In genomic region chr3:188801393-188801792, GRCh38 we compare ENCODE assay signal across 26 cellular contexts.
"Had no signal": no experiment of that assay in that cellular context is flagged by ENCODE, and none has a peak within 500 bp of the region (broad histone marks: within the 10 kb centered on the region; RNA-seq: fewer than 3 reads in every experiment).

No MANE protein-coding gene starts in this region.

- H3K9me3 ChIP-seq: neutrophil, ovary, thoracic aorta, uterus had no signal

- H3K4me1 Mint-ChIP-seq: stimulated activated effector memory CD8-positive, alpha-beta T cell treated with anti-CD3 and anti-CD28 coated beads, Interleukin-12 subunit alpha, Interleukin-12 subunit beta, amount 100 ng/mL, for 72 hours had no signal

- H3K36me3 ChIP-seq: lower lobe of right lung, neural progenitor cell, neutrophil, ovary, spleen, suprapubic skin, thoracic aorta, tibial nerve, uterus had no signal

- H3K27me3 Mint-ChIP-seq: naive B cell; progenitor cell of endocrine pancreas; stimulated activated naive CD8-positive, alpha-beta T cell treated with anti-CD3 and anti-CD28 coated beads, Interleukin-15, Interleukin-2, amounts not matched to agents 100 ng/mL and 50 ng/mL, for 24 hours; type B pancreatic cell had no signal

- H3K36me3 Mint-ChIP-seq: natural killer cell; neural progenitor cell; stimulated activated effector memory CD8-positive, alpha-beta T cell treated with anti-CD3 and anti-CD28 coated beads, Interleukin-12 subunit alpha, Interleukin-12 subunit beta, amount 100 ng/mL, for 72 hours had no signal

- H3K9me3 Mint-ChIP-seq: neural progenitor cell had no signal

- H3K4me3 Mint-ChIP-seq: naive B cell; natural killer cell; nephron progenitor cell; neural progenitor cell; stimulated activated effector memory CD8-positive, alpha-beta T cell treated with anti-CD3 and anti-CD28 coated beads, Interleukin-12 subunit alpha, Interleukin-12 subunit beta, amount 100 ng/mL, for 72 hours; stimulated activated naive CD8-positive, alpha-beta T cell treated with anti-CD3 and anti-CD28 coated beads, Interleukin-15, Interleukin-2, amounts not matched to agents 100 ng/mL and 50 ng/mL, for 24 hours; type B pancreatic cell had no signal

- H3K27ac Mint-ChIP-seq: natural killer cell; nephron progenitor cell; neural progenitor cell; progenitor cell of endocrine pancreas; stimulated activated effector memory CD8-positive, alpha-beta T cell treated with anti-CD3 and anti-CD28 coated beads, Interleukin-12 subunit alpha, Interleukin-12 subunit beta, amount 100 ng/mL, for 72 hours; stimulated activated naive CD8-positive, alpha-beta T cell treated with anti-CD3 and anti-CD28 coated beads, Interleukin-15, Interleukin-2, amounts not matched to agents 100 ng/mL and 50 ng/mL, for 24 hours; type B pancreatic cell had no signal

- DNase-seq: islet precursor cell; lower lobe of right lung; mammary epithelial cell; mesenchymal stem cell; naive B cell; natural killer cell; nephron progenitor cell; ovary; retina; right cardiac atrium; small intestine; spleen; stimulated activated CD4-positive, alpha-beta T cell treated with anti-CD3 and anti-CD28 coated beads, Interleukin-4, amount 100 ng/mL, for 24 hours; stimulated activated naive CD4-positive, alpha-beta T cell; uterus had no signal

- H3K27me3 ChIP-seq: hepatocyte, neural progenitor cell, neutrophil, ovary, spleen, suprapubic skin, tibial nerve, uterus had no signal

- H3K4me3 ChIP-seq: hepatocyte, lower lobe of right lung, neural progenitor cell, ovary, spleen, suprapubic skin, thoracic aorta, tibial nerve, uterus had no signal

- H3K27ac ChIP-seq: hepatocyte, lower lobe of right lung, neural progenitor cell, neutrophil, ovary, spleen, suprapubic skin, thoracic aorta, tibial nerve, uterus had no signal

- ATAC-seq: lower lobe of right lung; natural killer cell; sciatic nerve; stimulated activated effector memory CD8-positive, alpha-beta T cell treated with anti-CD3 and anti-CD28 coated beads, Interleukin-12 subunit alpha, Interleukin-12 subunit beta, amount 100 ng/mL, for 72 hours had no signal
